11 cellular contexts compared by ENCODE assay signal in the genomic region with DNA sequence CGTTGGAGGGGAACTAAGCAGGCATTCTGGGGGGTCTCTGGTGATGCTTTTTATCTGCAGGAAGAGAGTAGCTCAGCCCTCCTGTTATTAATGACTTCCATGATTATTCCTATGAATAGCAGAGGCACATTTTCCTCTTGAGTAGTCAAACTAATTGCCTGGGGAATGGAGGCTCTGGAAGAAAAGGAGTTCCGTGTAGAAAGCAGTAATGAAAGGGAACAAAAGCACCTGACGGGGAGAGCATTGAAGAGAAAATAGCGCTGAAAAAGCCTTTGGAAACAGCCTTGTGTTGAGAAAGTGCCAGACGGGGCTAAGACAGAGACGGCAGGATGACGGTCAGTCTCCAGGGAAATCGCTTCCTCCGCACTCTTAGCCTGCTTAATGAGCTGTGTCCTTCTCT.
"Had no signal": no experiment of that assay in that cellular context is flagged by ENCODE, and none has a peak within 500 bp of the region (broad histone marks: within the 10 kb centered on the region; RNA-seq: fewer than 3 reads in every experiment).

No MANE protein-coding gene starts in this region.

- H3K4me3 ChIP-seq: left ventricle myocardium inferior, tibial artery, uterus had no signal

- H3K27ac ChIP-seq: left ventricle myocardium inferior, tibial artery, uterus had no signal

- DNase-seq: activated CD4-positive, alpha-beta T cell treated with anti-CD3 and anti-CD28 coated beads, Interleukin-2, amount 10 ng/mL, durations not matched to agents 7 days and 5 days; activated naive CD4-positive, alpha-beta T cell treated with anti-CD3 and anti-CD28 coated beads, Interleukin-2, amount 10 ng/mL, durations not matched to agents 7 days and 5 days; activated T-cell treated with anti-CD3 and anti-CD28 coated beads for 4 hours; hippocampal formation; left ventricle myocardium inferior; naive B cell; nucleus accumbens; posterior cingulate gyrus; T-helper 9 cell; tibial artery; uterus had no signal
